13 cellular contexts compared by ENCODE assay signal in the genomic region with DNA sequence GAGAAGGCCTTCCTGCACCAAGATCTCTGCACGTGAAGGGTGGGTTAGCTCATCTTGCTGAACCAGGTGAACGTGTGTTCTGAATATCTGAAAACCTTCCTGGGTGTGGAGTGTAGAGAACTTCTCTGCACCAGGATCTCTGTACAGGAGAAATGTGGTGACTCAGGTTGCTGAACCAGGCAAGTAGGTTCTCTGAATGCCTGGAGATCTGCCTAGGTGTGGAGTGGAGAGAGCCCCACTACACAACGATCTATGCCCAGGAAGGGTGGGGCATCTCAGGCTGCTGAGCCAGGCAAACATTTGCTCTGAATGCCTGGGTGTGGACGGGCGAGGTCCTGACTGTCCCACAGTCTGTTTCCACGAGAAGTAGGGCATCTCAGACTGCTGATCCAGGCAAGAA.
DNase-seq lines count a peak whose midpoint lies in the region; ATAC-seq, FAIRE-seq and TF ChIP-seq lines count a peak whose summit lies in the region.
"Had no signal": no experiment of that assay in that cellular context is flagged by ENCODE, and none has a peak within 500 bp of the region (broad histone marks: within the 10 kb centered on the region; RNA-seq: fewer than 3 reads in every experiment).

No MANE protein-coding gene starts in this region.

- H3K4me3 ChIP-seq in GM12878 (no peak overlapping the region), neural progenitor cell (no peak overlapping the region)

- no peaks in the 10 kb centered on the region for H3K4me1 ChIP-seq in GM12878 (ENCODE audit: control insufficient read depth, insufficient read depth, low read length)
- H3K4me1 ChIP-seq in neural progenitor cell = no peaks in the 10 kb centered on the region

- CTCF ChIA-PET in GM12878 (lab: Yijun Ruan, JAX) = interaction anchor here (1.2 to 2.2 kb wide), 3 partner anchors 10 to 1002 kb away, joined by 3 to 5 read pairs (median 3); a partner anchor contains a TSS

- no peaks in the 10 kb centered on the region for H3F3A ChIP-seq in neural progenitor cell (ENCODE audit: low read depth)

- SMC1A ChIA-PET in GM12878 (lab: Charles Lee; ENCODE audit: uncharacterized antibody, unreplicated experiment) = no interaction called here

- no peaks in the 10 kb centered on the region for H3K36me3 Mint-ChIP-seq in neural progenitor cell
- H3K36me3 Mint-ChIP-seq: CD4-positive, CD25-positive, alpha-beta regulatory T cell had no signal

- intact Hi-C loops in GM12878 (cut with micrococcal nuclease; ENCODE audit: unreplicated experiment) = loop anchor here (1.0 to 5.0 kb wide), 3 partner anchors 1002 to 1455 kb away; no protein-coding TSS in a partner anchor

- POLR2A ChIA-PET in GM12878 (lab: Charles Lee) = no interaction called here

- H3K27ac ChIP-seq in GM12878 (ENCODE audit: control insufficient read depth, insufficient read depth) (no peak overlapping the region), neural progenitor cell (no peak overlapping the region)
- H3K27ac ChIP-seq: VCaP had no signal

- H3K27me3 ChIP-seq in GM12878 (replicated peaks in 1 of 2; ENCODE audit: control insufficient read depth in 2 of 2, insufficient read depth in 2 of 2, low read length in 1 of 2) (no peaks in the 10 kb centered on the region), neural progenitor cell (no peaks in the 10 kb centered on the region)

- no peak for DNase-seq in GM12878 (ENCODE audit: low read depth, low spot score)
- no peak for DNase-seq in neural progenitor cell (ENCODE audit: low spot score)
- DNase-seq in stimulated activated CD4-positive, alpha-beta T cell treated with anti-CD3 and anti-CD28 coated beads, Interleukin-12 subunit alpha, Interleukin-12 subunit beta, amount 100 ng/mL, for 4 hours = no peak
- DNase-seq: activated CD4-positive, alpha-beta T cell treated with anti-CD3 and anti-CD28 coated beads, Interleukin-2, amount 50 U/mL, for 1 hour; DMS79 had no signal

- no peak overlapping the region for H3K27ac Mint-ChIP-seq in neural progenitor cell
- H3K27ac Mint-ChIP-seq: CD4-positive, CD25-positive, alpha-beta regulatory T cell; T-helper 1 cell treated with Interleukin-12 subunit alpha and Interleukin-12 subunit beta and Interleukin-4 antibody, amounts not matched to agents 30 μg/mL and 1 μg/mL, for 36 hours had no signal

- H3K4me2 ChIP-seq in GM12878 (ENCODE audit: control insufficient read depth, insufficient read depth) (no peak overlapping the region), neural progenitor cell (no peak overlapping the region)

- ATAC-seq in GM18498 (IDR thresholded peaks at IDR 0.05; ENCODE audit: unreplicated experiment) = peak; percentile 21
- ATAC-seq in HG03025 (IDR thresholded peaks at IDR 0.05; ENCODE audit: low FRiP score, unreplicated experiment) = peak; percentile 11
- peak; percentile 33 for ATAC-seq in GM12878
- no peak for ATAC-seq in GM21360 (IDR thresholded peaks at IDR 0.05; ENCODE audit: unreplicated experiment)
- no peak for ATAC-seq in GM21390 (IDR thresholded peaks at IDR 0.05; ENCODE audit: unreplicated experiment)

- no peak overlapping the region for H2AFZ ChIP-seq in GM12878 (ENCODE audit: control insufficient read depth, low read depth, low read length)
- peak overlapping the region; percentile 87 for H2AFZ ChIP-seq in neural progenitor cell (replicated peaks)

- no peaks in the 10 kb centered on the region for H3K4me1 Mint-ChIP-seq in neural progenitor cell
- H3K4me1 Mint-ChIP-seq: CD4-positive, CD25-positive, alpha-beta regulatory T cell; neural crest cell had no signal

- in situ Hi-C loops in GM12878 (cut with MboI) = loop anchor here (10.0 to 25.0 kb wide), 2 partner anchors 1004 to 1292 kb away; a partner anchor contains a TSS

- RAD21 ChIA-PET in GM12878 (lab: Charles Lee; ENCODE audit: unreplicated experiment) = no interaction called here

- no peaks in the 10 kb centered on the region for H3K9me3 ChIP-seq in GM12878 (replicated peaks; ENCODE audit: control insufficient read depth, insufficient read depth, low read length)
- H3K9me3 ChIP-seq in neural progenitor cell (ENCODE audit: low read depth) = no peaks in the 10 kb centered on the region

- TF ChIP-seq POLR2A in GM12878 (IDR thresholded peaks at IDR 0.05; ENCODE audit: low read depth, low read length) = no peak

- peaks cover 2% of the 10 kb centered on the region for H3K27me3 Mint-ChIP-seq in neural progenitor cell (ENCODE audit: insufficient read depth, low read depth)
- H3K27me3 Mint-ChIP-seq: CD4-positive, CD25-positive, alpha-beta regulatory T cell had no signal

- H4K20me1 ChIP-seq in GM12878 (ENCODE audit: control insufficient read depth, insufficient read depth) (no peaks in the 10 kb centered on the region), neural progenitor cell (ENCODE audit: low read depth) (no peaks in the 10 kb centered on the region)

- TF ChIP-seq CTCF in GM12878 (IDR thresholded peaks at IDR 0.05 in 2 of 3, conservative IDR thresholded peaks at IDR 0.05 in 1 of 3; ENCODE audit: control insufficient read depth in 2 of 3, extremely low read depth in 1 of 3, insufficient read depth in 1 of 3, low read depth in 3 of 3, low read length in 3 of 3) (no peak), neural progenitor cell (IDR thresholded peaks at IDR 0.05) (no peak)

- no peak overlapping the region for H3K4me3 Mint-ChIP-seq in neural progenitor cell
- H3K4me3 Mint-ChIP-seq: CD4-positive, CD25-positive, alpha-beta regulatory T cell; neural crest cell; T-helper 1 cell treated with Interleukin-12 subunit alpha and Interleukin-12 subunit beta and Interleukin-4 antibody, amounts not matched to agents 30 μg/mL and 1 μg/mL, for 36 hours had no signal

- TF ChIP-seq RAD21 in GM12878 (IDR thresholded peaks at IDR 0.05; ENCODE audit: insufficient read depth, low read depth, low read length) = no peak

- no TSS peak for BruUV-seq in GM12878 (replicated peaks; lab: Mats Ljungman, UMichigan)

- H3K9ac ChIP-seq in GM12878 (ENCODE audit: control insufficient read depth, insufficient read depth, low read length) (no peak overlapping the region), neural progenitor cell (no peak overlapping the region)

- H3K79me2 ChIP-seq in GM12878 (ENCODE audit: control insufficient read depth, insufficient read depth, low read length) (no peaks in the 10 kb centered on the region), neural progenitor cell (ENCODE audit: low read depth) (no peaks in the 10 kb centered on the region)

- H3K36me3 ChIP-seq in GM12878 (ENCODE audit: control insufficient read depth in 2 of 2, insufficient read depth in 2 of 2, low read length in 1 of 2) (no peaks in the 10 kb centered on the region), neural progenitor cell (no peaks in the 10 kb centered on the region)

- no peaks in the 10 kb centered on the region for H3K9me3 Mint-ChIP-seq in neural progenitor cell
- H3K9me3 Mint-ChIP-seq: T-helper 1 cell treated with Interleukin-12 subunit alpha and Interleukin-12 subunit beta and Interleukin-4 antibody, amounts not matched to agents 30 μg/mL and 1 μg/mL, for 36 hours had no signal

- 10% methylated on average over 6 of the region's 6 CpGs for whole genome bisulfite sequencing in GM12878 (ENCODE audit: insufficient coverage, insufficient replicate concordance, low lambda C conversion rate, missing lambda C conversion rate)

- no peak for FAIRE-seq in GM12878 (lab: Jason Lieb, UNC)

- TF ChIP-seq EP300 in GM12878 (IDR thresholded peaks at IDR 0.05; ENCODE audit: borderline replicate concordance in 1 of 2, control insufficient read depth in 1 of 2, low read depth in 2 of 2, low read length in 2 of 2) = no peak

TF ChIP-seq in GM12878, 131 proteins besides CTCF, POLR2A, EP300 and RAD21 (continues in another document):
- TF ChIP-seq ZNF274 (IDR thresholded peaks at IDR 0.05; ENCODE audit: insufficient read depth, insufficient read length) = no peak
- TF ChIP-seq KDM1A (IDR thresholded peaks at IDR 0.05; ENCODE audit: borderline replicate concordance) = no peak
- TF ChIP-seq, protein P1, sequence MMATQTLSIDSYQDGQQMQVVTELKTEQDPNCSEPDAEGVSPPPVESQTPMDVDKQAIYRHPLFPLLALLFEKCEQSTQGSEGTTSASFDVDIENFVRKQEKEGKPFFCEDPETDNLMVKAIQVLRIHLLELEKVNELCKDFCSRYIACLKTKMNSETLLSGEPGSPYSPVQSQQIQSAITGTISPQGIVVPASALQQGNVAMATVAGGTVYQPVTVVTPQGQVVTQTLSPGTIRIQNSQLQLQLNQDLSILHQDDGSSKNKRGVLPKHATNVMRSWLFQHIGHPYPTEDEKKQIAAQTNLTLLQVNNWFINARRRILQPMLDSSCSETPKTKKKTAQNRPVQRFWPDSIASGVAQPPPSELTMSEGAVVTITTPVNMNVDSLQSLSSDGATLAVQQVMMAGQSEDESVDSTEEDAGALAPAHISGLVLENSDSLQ (IDR thresholded peaks at IDR 0.05) = no peak
- TF ChIP-seq IRF4 (IDR thresholded peaks at IDR 0.05; ENCODE audit: low read depth, low read length) = no peak
- TF ChIP-seq, protein P2, sequence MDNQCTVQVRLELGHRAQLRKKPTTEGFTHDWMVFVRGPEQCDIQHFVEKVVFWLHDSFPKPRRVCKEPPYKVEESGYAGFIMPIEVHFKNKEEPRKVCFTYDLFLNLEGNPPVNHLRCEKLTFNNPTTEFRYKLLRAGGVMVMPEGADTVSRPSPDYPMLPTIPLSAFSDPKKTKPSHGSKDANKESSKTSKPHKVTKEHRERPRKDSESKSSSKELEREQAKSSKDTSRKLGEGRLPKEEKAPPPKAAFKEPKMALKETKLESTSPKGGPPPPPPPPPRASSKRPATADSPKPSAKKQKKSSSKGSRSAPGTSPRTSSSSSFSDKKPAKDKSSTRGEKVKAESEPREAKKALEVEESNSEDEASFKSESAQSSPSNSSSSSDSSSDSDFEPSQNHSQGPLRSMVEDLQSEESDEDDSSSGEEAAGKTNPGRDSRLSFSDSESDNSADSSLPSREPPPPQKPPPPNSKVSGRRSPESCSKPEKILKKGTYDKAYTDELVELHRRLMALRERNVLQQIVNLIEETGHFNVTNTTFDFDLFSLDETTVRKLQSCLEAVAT (IDR thresholded peaks at IDR 0.05) = no peak
- TF ChIP-seq ZNF207 (IDR thresholded peaks at IDR 0.05; ENCODE audit: borderline replicate concordance) = no peak
- TF ChIP-seq, protein P3, sequence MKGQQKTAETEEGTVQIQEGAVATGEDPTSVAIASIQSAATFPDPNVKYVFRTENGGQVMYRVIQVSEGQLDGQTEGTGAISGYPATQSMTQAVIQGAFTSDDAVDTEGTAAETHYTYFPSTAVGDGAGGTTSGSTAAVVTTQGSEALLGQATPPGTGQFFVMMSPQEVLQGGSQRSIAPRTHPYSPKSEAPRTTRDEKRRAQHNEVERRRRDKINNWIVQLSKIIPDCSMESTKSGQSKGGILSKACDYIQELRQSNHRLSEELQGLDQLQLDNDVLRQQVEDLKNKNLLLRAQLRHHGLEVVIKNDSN (IDR thresholded peaks at IDR 0.05; ENCODE audit: borderline replicate concordance, extremely low read length, insufficient read depth, low read depth, low read length) = no peak
- no peak for TF ChIP-seq POLR2AphosphoS2 (IDR thresholded peaks at IDR 0.05; ENCODE audit: low read depth, low read length)
- TF ChIP-seq TBL1XR1 (IDR thresholded peaks at IDR 0.05; ENCODE audit: low read depth, low read length) = no peak
- no peak for TF ChIP-seq EZH2 (IDR thresholded peaks at IDR 0.05; ENCODE audit: borderline replicate concordance, control insufficient read depth, low read depth, low read length)

Comparison
In these comparisons a context has a peak if more than half of its experiments do, and no peak if none do; other contexts are left out.
1. ATAC-seq: peak in GM18498 (single experiment), HG03025 (single experiment) and GM12878 (single experiment); none in GM21360 (single experiment) and GM21390 (single experiment).